ENCODE assay signal across 1 cellular context in the genomic region with DNA sequence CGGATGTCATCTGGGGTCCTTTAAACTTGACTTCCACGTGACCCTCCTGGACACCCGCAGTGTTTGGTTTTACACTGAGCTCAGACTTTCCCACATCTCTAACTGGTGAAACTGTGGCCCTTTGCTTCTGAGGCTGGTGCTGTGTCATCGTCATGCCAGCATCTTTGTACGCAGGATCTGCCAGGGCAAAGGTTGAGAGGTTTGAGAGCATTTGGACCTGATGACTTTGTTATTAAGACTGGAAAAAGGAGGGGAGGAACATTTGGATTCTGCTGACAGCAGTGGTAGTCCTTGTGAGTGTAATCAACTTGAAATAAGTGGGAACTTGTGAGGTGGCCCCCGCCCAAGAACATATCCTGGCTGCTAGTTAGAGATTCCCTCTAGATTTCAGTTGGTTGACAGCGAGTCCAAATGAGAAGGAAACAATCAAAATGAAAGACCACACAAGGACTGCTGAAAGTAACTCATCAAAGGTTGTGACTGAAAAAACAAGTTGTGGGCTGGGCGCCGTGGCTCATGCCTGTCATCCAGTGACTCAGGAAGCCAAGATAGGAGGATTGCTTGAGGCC.
TF ChIP-seq lines count a peak whose summit lies in the region.

No MANE protein-coding gene starts in this region.

TF ChIP-seq in SK-N-SH treated with all-trans-retinoic acid at 6 μM for 48 hours, 23 proteins besides CTCF, POLR2A, EP300 and RAD21 (continued from another document):
- TF ChIP-seq, protein P1, sequence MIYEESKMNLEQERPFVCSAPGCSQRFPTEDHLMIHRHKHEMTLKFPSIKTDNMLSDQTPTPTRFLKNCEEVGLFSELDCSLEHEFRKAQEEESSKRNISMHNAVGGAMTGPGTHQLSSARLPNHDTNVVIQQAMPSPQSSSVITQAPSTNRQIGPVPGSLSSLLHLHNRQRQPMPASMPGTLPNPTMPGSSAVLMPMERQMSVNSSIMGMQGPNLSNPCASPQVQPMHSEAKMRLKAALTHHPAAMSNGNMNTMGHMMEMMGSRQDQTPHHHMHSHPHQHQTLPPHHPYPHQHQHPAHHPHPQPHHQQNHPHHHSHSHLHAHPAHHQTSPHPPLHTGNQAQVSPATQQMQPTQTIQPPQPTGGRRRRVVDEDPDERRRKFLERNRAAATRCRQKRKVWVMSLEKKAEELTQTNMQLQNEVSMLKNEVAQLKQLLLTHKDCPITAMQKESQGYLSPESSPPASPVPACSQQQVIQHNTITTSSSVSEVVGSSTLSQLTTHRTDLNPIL (CRISPR knock-in tag; IDR thresholded peaks at IDR 0.05; ENCODE audit: low read depth) = no peak
- TF ChIP-seq ISL1 (CRISPR knock-in tag; IDR thresholded peaks at IDR 0.05) (no peak), ZNF70 (CRISPR knock-in tag; IDR thresholded peaks at IDR 0.05) (no peak), TOX (CRISPR knock-in tag; IDR thresholded peaks at IDR 0.05; ENCODE audit: borderline replicate concordance) (no peak)
- TF ChIP-seq, protein P2, sequence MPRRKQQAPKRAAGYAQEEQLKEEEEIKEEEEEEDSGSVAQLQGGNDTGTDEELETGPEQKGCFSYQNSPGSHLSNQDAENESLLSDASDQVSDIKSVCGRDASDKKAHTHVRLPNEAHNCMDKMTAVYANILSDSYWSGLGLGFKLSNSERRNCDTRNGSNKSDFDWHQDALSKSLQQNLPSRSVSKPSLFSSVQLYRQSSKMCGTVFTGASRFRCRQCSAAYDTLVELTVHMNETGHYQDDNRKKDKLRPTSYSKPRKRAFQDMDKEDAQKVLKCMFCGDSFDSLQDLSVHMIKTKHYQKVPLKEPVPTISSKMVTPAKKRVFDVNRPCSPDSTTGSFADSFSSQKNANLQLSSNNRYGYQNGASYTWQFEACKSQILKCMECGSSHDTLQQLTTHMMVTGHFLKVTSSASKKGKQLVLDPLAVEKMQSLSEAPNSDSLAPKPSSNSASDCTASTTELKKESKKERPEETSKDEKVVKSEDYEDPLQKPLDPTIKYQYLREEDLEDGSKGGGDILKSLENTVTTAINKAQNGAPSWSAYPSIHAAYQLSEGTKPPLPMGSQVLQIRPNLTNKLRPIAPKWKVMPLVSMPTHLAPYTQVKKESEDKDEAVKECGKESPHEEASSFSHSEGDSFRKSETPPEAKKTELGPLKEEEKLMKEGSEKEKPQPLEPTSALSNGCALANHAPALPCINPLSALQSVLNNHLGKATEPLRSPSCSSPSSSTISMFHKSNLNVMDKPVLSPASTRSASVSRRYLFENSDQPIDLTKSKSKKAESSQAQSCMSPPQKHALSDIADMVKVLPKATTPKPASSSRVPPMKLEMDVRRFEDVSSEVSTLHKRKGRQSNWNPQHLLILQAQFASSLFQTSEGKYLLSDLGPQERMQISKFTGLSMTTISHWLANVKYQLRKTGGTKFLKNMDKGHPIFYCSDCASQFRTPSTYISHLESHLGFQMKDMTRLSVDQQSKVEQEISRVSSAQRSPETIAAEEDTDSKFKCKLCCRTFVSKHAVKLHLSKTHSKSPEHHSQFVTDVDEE (CRISPR knock-in tag; IDR thresholded peaks at IDR 0.05) = no peak
TF ChIP-seq in SK-N-SH treated with all-trans-retinoic acid at 6 μM for 48 hours: peak in this region for 0.
